In genomic region chr3:100538339-100538706, GRCh38 we compare ENCODE assay signal across 12 cellular contexts.
"Had no signal": no experiment of that assay in that cellular context is flagged by ENCODE, and none has a peak within 500 bp of the region (broad histone marks: within the 10 kb centered on the region; RNA-seq: fewer than 3 reads in every experiment).

No MANE protein-coding gene starts in this region.

- ATAC-seq: sciatic nerve had no signal

- H3K27ac ChIP-seq: esophagus squamous epithelium, hepatocyte, thoracic aorta had no signal

- H3K4me3 ChIP-seq: esophagus squamous epithelium, hepatocyte, thoracic aorta had no signal

- DNase-seq: activated CD4-positive, alpha-beta T cell treated with anti-CD3 and anti-CD28 coated beads, Interleukin-2, amount 50 U/mL, for 48 hours; activated gamma-delta T cell; activated T-cell treated with anti-CD3 and anti-CD28 coated beads, Interleukin-2, amount 50 U/mL, for 4 hours; amygdala; cerebellar nuclear complex; esophagus squamous epithelium; kidney glomerular epithelial cell; stimulated activated CD4-positive, alpha-beta T cell treated with anti-CD3 and anti-CD28 coated beads, Interleukin-4, amount 100 ng/mL, for 1 hour; stimulated activated CD8-positive, alpha-beta memory T cell treated with anti-CD3 and anti-CD28 coated beads, Interleukin-4, amount 100 ng/mL, for 48 hours had no signal
